Comparison of ENCODE assay signal across 10 cellular contexts in the genomic region with DNA sequence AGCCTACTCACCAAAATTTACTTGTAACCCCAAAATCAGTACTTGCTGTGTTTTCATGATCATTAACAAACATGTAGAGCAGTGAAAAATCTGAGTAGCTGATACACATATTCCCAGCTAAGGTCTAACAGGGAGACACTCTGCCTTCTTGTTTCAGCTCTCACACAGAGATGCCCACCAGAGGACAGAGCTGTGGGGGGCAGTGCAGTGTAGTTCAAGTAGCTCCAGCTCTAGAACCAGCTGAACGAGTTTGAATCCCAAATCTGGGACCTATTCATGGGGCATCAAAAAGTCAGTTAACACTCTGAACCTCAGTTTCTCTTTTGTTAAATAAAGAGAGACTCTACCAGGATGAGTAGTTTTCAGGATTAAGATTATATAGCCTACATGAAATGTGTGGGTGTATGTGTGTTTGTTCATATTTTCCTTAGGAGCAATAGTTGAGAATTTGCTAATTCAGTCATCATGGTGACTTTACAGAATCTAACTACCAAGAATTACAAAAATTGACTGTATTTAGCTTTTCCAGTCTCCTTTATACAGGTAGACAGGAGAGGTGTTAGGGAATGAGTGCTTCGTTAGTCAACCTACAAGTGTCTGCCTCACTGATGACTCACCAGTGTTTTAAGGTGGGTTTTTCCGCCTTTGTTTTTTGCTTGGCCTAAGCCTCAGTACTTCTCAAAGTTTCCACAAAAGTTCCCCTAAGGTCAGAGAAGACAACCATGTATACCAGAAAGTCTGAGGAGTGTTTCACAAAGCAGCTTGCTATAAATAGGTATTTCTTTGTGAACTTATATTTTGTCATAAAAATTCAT.
DNase-seq lines count a peak whose midpoint lies in the region; ATAC-seq, FAIRE-seq and TF ChIP-seq lines count a peak whose summit lies in the region.
"Had no signal": no experiment of that assay in that cellular context is flagged by ENCODE, and none has a peak within 500 bp of the region (broad histone marks: within the 10 kb centered on the region; RNA-seq: fewer than 3 reads in every experiment).

No MANE protein-coding gene starts in this region.

- no peaks in the 10 kb centered on the region for H3K27me3 Mint-ChIP-seq in GM23338 (ENCODE audit: insufficient read depth, low read depth, poor library complexity)
- no peaks in the 10 kb centered on the region for H3K27me3 Mint-ChIP-seq in progenitor cell of endocrine pancreas

- CTCF ChIA-PET in PC-3 (lab: Charles Lee): no interaction called here

- FAIRE-seq in keratinocyte (lab: Jason Lieb, UNC): peak; percentile 85

- no peaks in the 10 kb centered on the region for H3F3A ChIP-seq in GM23338 (replicated peaks; ENCODE audit: low read depth)
- H3F3A ChIP-seq in PC-3 (ENCODE audit: low read length, unreplicated experiment): no peaks in the 10 kb centered on the region

- dilution Hi-C loops in keratinocyte (cut with MboI; ENCODE audit: extremely low pct_ligation_motif_present, low sequenced_read_pairs): no loop called here

- H3K27me3 ChIP-seq in GM23338 (ENCODE audit: insufficient read depth): no peaks in the 10 kb centered on the region
- H3K27me3 ChIP-seq in PC-3 (ENCODE audit: low read length): no peaks in the 10 kb centered on the region
- no peaks in the 10 kb centered on the region for H3K27me3 ChIP-seq in keratinocyte (ENCODE audit: control insufficient read depth, extremely low read depth, insufficient read depth, low read length)
- H3K27me3 ChIP-seq: adrenal gland had no signal

- no TSS peak for BruUV-seq in PC-3 (replicated peaks; lab: Mats Ljungman, UMichigan)

- intact Hi-C loops in PC-3 (cut with micrococcal nuclease): no loop called here

- no peak overlapping the region for H3K4me3 Mint-ChIP-seq in GM23338
- H3K4me3 Mint-ChIP-seq in progenitor cell of endocrine pancreas (ENCODE audit: low read depth): no peak overlapping the region

- POLR2A ChIA-PET in PC-3 (lab: Charles Lee; ENCODE audit: unreplicated experiment): no interaction called here

- H3K9me3 ChIP-seq in PC-3 (ENCODE audit: low read length): no peaks in the 10 kb centered on the region
- H3K9me3 ChIP-seq in keratinocyte (ENCODE audit: control insufficient read depth, low read depth, low read length): no peaks in the 10 kb centered on the region
- H3K9me3 ChIP-seq: adrenal gland had no signal

- H3K27ac ChIP-seq in GM23338 (ENCODE audit: low read depth) (no peak overlapping the region), PC-3 (ENCODE audit: low read length) (no peak overlapping the region), keratinocyte (ENCODE audit: control insufficient read depth, insufficient read depth, low read length) (peak overlapping the region; percentile 45)
- H3K27ac ChIP-seq: adrenal gland had no signal

- TF ChIP-seq CTCF in GM23338 (conservative IDR thresholded peaks at IDR 0.05; ENCODE audit: low read depth in 2 of 2) (peak in 1 of 2 experiments; percentile 24; a peak in 1 of 4 replicates), PC-3 (conservative IDR thresholded peaks at IDR 0.05; ENCODE audit: low read depth, low read length) (no peak), keratinocyte (optimal IDR thresholded peaks at IDR 0.05 in 1 of 3, IDR thresholded peaks at IDR 0.05 in 1 of 3, conservative IDR thresholded peaks at IDR 0.05 in 1 of 3; ENCODE audit: extremely low read depth in 1 of 3, insufficient read depth in 2 of 3, low read length in 3 of 3) (no peak), progenitor cell of endocrine pancreas (IDR thresholded peaks at IDR 0.05; ENCODE audit: unreplicated experiment) (no peak)

- no peaks in the 10 kb centered on the region for H3K9me1 ChIP-seq in keratinocyte (ENCODE audit: control insufficient read depth, extremely low read depth, insufficient read depth, low read length)

- no peaks in the 10 kb centered on the region for H4K20me1 ChIP-seq in GM23338 (replicated peaks; ENCODE audit: insufficient read depth)
- H4K20me1 ChIP-seq in PC-3 (ENCODE audit: low read length): no peaks in the 10 kb centered on the region
- H4K20me1 ChIP-seq in keratinocyte (ENCODE audit: control insufficient read depth, extremely low read depth, insufficient read depth, low read length): no peaks in the 10 kb centered on the region

- no peak overlapping the region for H3K27ac Mint-ChIP-seq in GM23338
- H3K27ac Mint-ChIP-seq in progenitor cell of endocrine pancreas: no peak overlapping the region

- H3K9ac ChIP-seq in PC-3 (ENCODE audit: low read length) (no peak overlapping the region), keratinocyte (ENCODE audit: control insufficient read depth, extremely low read depth, insufficient read depth, low read length) (no peak overlapping the region)

- peaks cover 8% of the 10 kb centered on the region for H3K4me1 Mint-ChIP-seq in GM23338
- H3K4me1 Mint-ChIP-seq in progenitor cell of endocrine pancreas (ENCODE audit: low read depth): no peaks in the 10 kb centered on the region

- H3K4me2 ChIP-seq in GM23338 (0 out of 2 replicates have a peak overlapping the region, but pooled peaks have one; percentile 28), PC-3 (ENCODE audit: low read length) (no peak overlapping the region), keratinocyte (ENCODE audit: control insufficient read depth, extremely low read depth, insufficient read depth, low read depth, low read length) (peak overlapping the region; percentile 66)

- H3K36me3 ChIP-seq in GM23338 (ENCODE audit: insufficient read depth) (no peaks in the 10 kb centered on the region), PC-3 (ENCODE audit: low read depth, low read length) (no peaks in the 10 kb centered on the region), keratinocyte (ENCODE audit: control insufficient read depth in 2 of 2, extremely low read depth in 1 of 2, insufficient read depth in 2 of 2, low read length in 2 of 2) (no peaks in the 10 kb centered on the region)
- H3K36me3 ChIP-seq: adrenal gland had no signal

- H3K9me3 Mint-ChIP-seq in GM23338: no peaks in the 10 kb centered on the region
- H3K9me3 Mint-ChIP-seq in progenitor cell of endocrine pancreas (ENCODE audit: low read depth): no peaks in the 10 kb centered on the region

- ATAC-seq in GM18511 (IDR thresholded peaks at IDR 0.05; ENCODE audit: unreplicated experiment) (peak; percentile 64), GM23338 (peak; percentile 48), PC-3 (no peak), left lobe of liver (no peak)

- H3K36me3 Mint-ChIP-seq in GM23338 (ENCODE audit: low read depth) (no peaks in the 10 kb centered on the region), progenitor cell of endocrine pancreas (ENCODE audit: insufficient read depth) (no peaks in the 10 kb centered on the region)

- no peak overlapping the region for H3K4me3 ChIP-seq in GM23338
- no peak overlapping the region for H3K4me3 ChIP-seq in PC-3 (ENCODE audit: low read length)
- no peak overlapping the region for H3K4me3 ChIP-seq in keratinocyte (ENCODE audit: control insufficient read depth in 2 of 3, extremely low read depth in 1 of 3, insufficient read depth in 2 of 3, low read depth in 1 of 3, low read length in 3 of 3)
- H3K4me3 ChIP-seq: adrenal gland had no signal

- H3K4me1 ChIP-seq in GM23338 (ENCODE audit: insufficient read depth) (0 out of 2 replicates have a peak, but pooled peaks cover 8% of the 10 kb centered on the region), PC-3 (ENCODE audit: insufficient read depth, low read length) (peaks cover 4% of the 10 kb centered on the region; the same call in 1 of the 2 replicates), keratinocyte (ENCODE audit: control insufficient read depth, extremely low read depth, insufficient read depth, low read length) (peaks cover 14% of the 10 kb centered on the region)
- H3K4me1 ChIP-seq: adrenal gland had no signal

- H2AFZ ChIP-seq in GM23338 (no peak overlapping the region), PC-3 (ENCODE audit: low read length) (no peak overlapping the region), keratinocyte (ENCODE audit: control insufficient read depth, low read length) (no peak overlapping the region)

- DNase-seq in GM23338 (ENCODE audit: low spot score): no peak
- peak; percentile 14 for DNase-seq in PC-3
- DNase-seq in keratinocyte (ENCODE audit: low read depth, low spot score): peak; percentile 30
- DNase-seq in NCI-H2171 treated with DMSO at 0.1 percent for 48 hours (lab: John Stamatoyannopoulos, UW): no peak
- DNase-seq in progenitor cell of endocrine pancreas (ENCODE audit: low spot score, unreplicated experiment): no peak
- DNase-seq in left lobe of liver (ENCODE audit: low spot score): no peak
- no peak for DNase-seq in AG08395 (ENCODE audit: low spot score)
- DNase-seq: adrenal gland, nucleus accumbens had no signal

- H3K9me2 ChIP-seq in GM23338 (ENCODE audit: insufficient read depth) (no peaks in the 10 kb centered on the region), PC-3 (replicated peaks; ENCODE audit: low read length) (no peaks in the 10 kb centered on the region)

- H3K79me2 ChIP-seq in GM23338 (replicated peaks; ENCODE audit: insufficient read depth) (no peaks in the 10 kb centered on the region), PC-3 (ENCODE audit: low read length) (no peaks in the 10 kb centered on the region), keratinocyte (ENCODE audit: control insufficient read depth, insufficient read depth, low read length) (no peaks in the 10 kb centered on the region)

TF ChIP-seq in GM23338, 12 proteins besides CTCF, POLR2A, EP300 and RAD21 (continues in another document):
- TF ChIP-seq, protein P1, sequence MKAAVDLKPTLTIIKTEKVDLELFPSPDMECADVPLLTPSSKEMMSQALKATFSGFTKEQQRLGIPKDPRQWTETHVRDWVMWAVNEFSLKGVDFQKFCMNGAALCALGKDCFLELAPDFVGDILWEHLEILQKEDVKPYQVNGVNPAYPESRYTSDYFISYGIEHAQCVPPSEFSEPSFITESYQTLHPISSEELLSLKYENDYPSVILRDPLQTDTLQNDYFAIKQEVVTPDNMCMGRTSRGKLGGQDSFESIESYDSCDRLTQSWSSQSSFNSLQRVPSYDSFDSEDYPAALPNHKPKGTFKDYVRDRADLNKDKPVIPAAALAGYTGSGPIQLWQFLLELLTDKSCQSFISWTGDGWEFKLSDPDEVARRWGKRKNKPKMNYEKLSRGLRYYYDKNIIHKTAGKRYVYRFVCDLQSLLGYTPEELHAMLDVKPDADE (IDR thresholded peaks at IDR 0.05): no peak
- no peak for TF ChIP-seq JUNB (IDR thresholded peaks at IDR 0.05; ENCODE audit: unreplicated experiment)

Comparison
In these comparisons a context has a peak if more than half of its experiments do, and no peak if none do; other contexts are left out.
1. ATAC-seq: peak in GM18511 (single experiment) and GM23338 (single experiment); none in PC-3 (single experiment) and left lobe of liver (single experiment).
2. DNase-seq: peak in PC-3 (single experiment) and keratinocyte (single experiment); none in GM23338 (single experiment), NCI-H2171 treated with DMSO at 0.1 percent for 48 hours (single experiment), progenitor cell of endocrine pancreas (single experiment), left lobe of liver (single experiment) and AG08395 (single experiment).